In the genomic region with DNA sequence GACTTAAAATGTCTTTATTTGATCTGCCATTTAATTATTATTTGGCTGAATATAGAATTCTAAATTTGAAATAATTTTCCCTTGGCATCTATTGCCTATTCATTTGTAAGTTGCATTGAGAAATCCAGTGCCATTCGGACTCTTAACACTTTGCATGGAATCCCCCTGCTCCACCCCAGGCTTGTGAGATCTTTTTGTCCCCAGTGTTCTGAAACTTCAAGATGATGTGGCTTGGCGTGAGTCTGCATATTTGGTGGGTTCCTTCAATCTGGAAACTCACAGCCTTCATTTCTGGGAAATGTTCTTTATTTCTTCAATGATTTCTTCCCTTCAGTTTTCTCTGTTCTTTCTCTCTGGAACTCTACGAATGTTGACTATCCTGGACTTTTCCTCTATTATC, we compare ENCODE assay signal across 25 cellular contexts.
"Had no signal": no experiment of that assay in that cellular context is flagged by ENCODE, and none has a peak within 500 bp of the region (broad histone marks: within the 10 kb centered on the region; RNA-seq: fewer than 3 reads in every experiment).

No MANE protein-coding gene starts in this region.

- H3K4me3 Mint-ChIP-seq: activated T-helper 1 cell treated with anti-CD3 and anti-CD28 coated beads, Interleukin-12 subunit alpha, Interleukin-12 subunit beta, Interleukin-2, Interleukin-4 antibody, amounts not matched to agents 30 ng/mL and 10 ng/mL and 1 ng/mL, durations not matched to agents 14 hours and 24 hours and 36 hours; brain; naive thymus-derived CD4-positive, alpha-beta T cell; stimulated activated memory B cell treated with anti-CD40 and anti-IgM and Interleukin-4, amounts not matched to agents 10 μg/mL and 1 μg/mL and 100 μg/mL, for 72 hours had no signal

- H3K4me1 Mint-ChIP-seq: stimulated activated memory B cell treated with anti-CD40 and anti-IgM and Interleukin-4, amounts not matched to agents 10 μg/mL and 1 μg/mL and 100 μg/mL, for 72 hours had no signal

- H3K4me1 ChIP-seq: left lung, prostate gland, right atrium auricular region, upper lobe of left lung had no signal

- H3K36me3 ChIP-seq: ovary had no signal

- ATAC-seq: left lung; naive thymus-derived CD4-positive, alpha-beta T cell; stimulated activated memory B cell treated with anti-CD40 and anti-IgM and Interleukin-4, amounts not matched to agents 10 μg/mL and 1 μg/mL and 100 μg/mL, for 72 hours had no signal

- H3K9me3 Mint-ChIP-seq: activated T-helper 1 cell treated with anti-CD3 and anti-CD28 coated beads, Interleukin-12 subunit alpha, Interleukin-12 subunit beta, Interleukin-2, Interleukin-4 antibody, amounts not matched to agents 30 ng/mL and 10 ng/mL and 1 ng/mL, durations not matched to agents 14 hours and 24 hours and 36 hours; naive thymus-derived CD4-positive, alpha-beta T cell; stimulated activated memory B cell treated with anti-CD40 and anti-IgM and Interleukin-4, amounts not matched to agents 10 μg/mL and 1 μg/mL and 100 μg/mL, for 72 hours had no signal

- H3K27me3 ChIP-seq: left lung, ovary, right atrium auricular region, upper lobe of left lung had no signal

- H3K27ac Mint-ChIP-seq: activated T-helper 1 cell treated with anti-CD3 and anti-CD28 coated beads, Interleukin-12 subunit alpha, Interleukin-12 subunit beta, Interleukin-2, Interleukin-4 antibody, amounts not matched to agents 30 ng/mL and 10 ng/mL and 1 ng/mL, durations not matched to agents 14 hours and 24 hours and 36 hours; stimulated activated memory B cell treated with anti-CD40 and anti-IgM and Interleukin-4, amounts not matched to agents 10 μg/mL and 1 μg/mL and 100 μg/mL, for 72 hours had no signal

- DNase-seq: activated CD4-positive, alpha-beta T cell treated with anti-CD3 and anti-CD28 coated beads, Interleukin-2, amount 50 U/mL, for 1 hour; activated CD8-positive, alpha-beta memory T cell treated with anti-CD3 and anti-CD28 coated beads, Interleukin-2, amount 50 U/mL, for 48 hours; activated gamma-delta T cell; aorta; central memory CD4-positive, alpha-beta T cell; dermis blood vessel endothelial cell; effector CD8-positive, alpha-beta T cell; erythroblast; glutamatergic neuron; hippocampal formation; kidney glomerular epithelial cell; left lung; naive thymus-derived CD4-positive, alpha-beta T cell; ovary; Right ventricle myocardium superior; stimulated activated CD4-positive, alpha-beta T cell treated with anti-CD3 and anti-CD28 coated beads, Interleukin-1b, Interleukin-23, amount 100 ng/mL, for 48 hours; upper lobe of left lung had no signal

- H3K9me3 ChIP-seq: left lung, neutrophil, ovary, prostate gland, right atrium auricular region, thoracic aorta, upper lobe of left lung had no signal

- H3K4me3 ChIP-seq: left lung, lung, ovary, prostate gland, right atrium auricular region, thoracic aorta, upper lobe of left lung had no signal

- H3K27me3 Mint-ChIP-seq: brain; naive thymus-derived CD4-positive, alpha-beta T cell; stimulated activated memory B cell treated with anti-CD40 and anti-IgM and Interleukin-4, amounts not matched to agents 10 μg/mL and 1 μg/mL and 100 μg/mL, for 72 hours had no signal
